Comparison of ENCODE assay signal across 15 cellular contexts in genomic region chr1:162136760-162137537, GRCh38.
DNase-seq lines count a peak whose midpoint lies in the region; ATAC-seq and TF ChIP-seq lines count a peak whose summit lies in the region.
"Had no signal": no experiment of that assay in that cellular context is flagged by ENCODE, and none has a peak within 500 bp of the region (broad histone marks: within the 10 kb centered on the region; RNA-seq: fewer than 3 reads in every experiment).

No MANE protein-coding gene starts in this region.

- no peaks in the 10 kb centered on the region for H3K36me3 ChIP-seq in GM23248 (ENCODE audit: low read depth)
- H3K36me3 ChIP-seq: cardiac muscle cell, tibial nerve had no signal

- H3K4me3 ChIP-seq in GM23248 = 0 out of 2 replicates have a peak overlapping the region, but pooled peaks have one; percentile 9
- H3K4me3 ChIP-seq in foreskin fibroblast (ENCODE audit: low read depth in 1 of 2, low read length in 2 of 2) = no peak overlapping the region
- H3K4me3 ChIP-seq: cardiac muscle cell, tibial nerve had no signal

- 24 to 30% methylated on average over 8 of the region's 8 CpGs for WGBS in GM23248 (ENCODE audit: low coverage in 1 of 2, low lambda C conversion rate in 2 of 2, missing lambda C conversion rate in 2 of 2), 2 experiments

- peak overlapping the region; percentile 17 for H3K4me2 ChIP-seq in GM23248 (ENCODE audit: unreplicated experiment)

- in situ Hi-C loops in GM23248 (cut with MboI) = no loop called here

- no peaks in the 10 kb centered on the region for H4K20me1 ChIP-seq in GM23248 (ENCODE audit: insufficient read depth)

- TF ChIP-seq CTCF in foreskin fibroblast (IDR thresholded peaks at IDR 0.05; ENCODE audit: low read depth, low read length) = no peak

- no peaks in the 10 kb centered on the region for H3K9me2 ChIP-seq in GM23248 (ENCODE audit: insufficient read depth)

- no peaks in the 10 kb centered on the region for H3K27me3 ChIP-seq in GM23248 (replicated peaks; ENCODE audit: insufficient read depth)
- H3K27me3 ChIP-seq: cardiac muscle cell, tibial nerve had no signal

- H3K9ac ChIP-seq in GM23248 = no peak overlapping the region

- H3K79me2 ChIP-seq in GM23248 (ENCODE audit: insufficient read depth) = no peaks in the 10 kb centered on the region

- no peaks in the 10 kb centered on the region for H3K9me3 ChIP-seq in GM23248 (ENCODE audit: low read depth)
- H3K9me3 ChIP-seq: tibial nerve had no signal

- DNase-seq in GM23248 (peak; percentile 88), SW 1271 (lab: John Stamatoyannopoulos, UW) (peak; percentile 26 to 79), foreskin fibroblast (peak; percentile 81 to 91), retina (peak; percentile 57), NCI-H345 (lab: John Stamatoyannopoulos, UW) (no peak)
- no peak for DNase-seq in effector CD4-positive, alpha-beta T cell
- DNase-seq: activated CD4-positive, alpha-beta T cell treated with anti-CD3 and anti-CD28 coated beads, Interleukin-2, amount 50 U/mL, for 1 hour; left colon; NCI-H69; stimulated activated CD4-positive, alpha-beta T cell treated with anti-CD3 and anti-CD28 coated beads, Interleukin-2, amount 100 ng/mL, for 24 hours had no signal

- H3K4me1 ChIP-seq in GM23248 (ENCODE audit: insufficient read depth) = peaks cover 34% of the 10 kb centered on the region

- no peak for ATAC-seq in HG03432 (IDR thresholded peaks at IDR 0.05; ENCODE audit: unreplicated experiment)
- ATAC-seq in HG03442 (IDR thresholded peaks at IDR 0.05; ENCODE audit: unreplicated experiment) = no peak
- ATAC-seq: left colon had no signal

- peak overlapping the region; percentile 14; the same call in 1 of the 2 replicates for H3K27ac ChIP-seq in GM23248
- H3K27ac ChIP-seq: cardiac muscle cell, HL-60, tibial nerve had no signal

- peaks cover 10% of the 10 kb centered on the region for H3F3A ChIP-seq in GM23248 (ENCODE audit: insufficient read depth)

- H2AFZ ChIP-seq in GM23248 = peak overlapping the region; percentile 44

Comparison
In these comparisons a context has a peak if more than half of its experiments do, and no peak if none do; other contexts are left out.
1. DNase-seq: peak in GM23248 (single experiment), SW 1271 (2 of 2), foreskin fibroblast (2 of 2) and retina (single experiment); none in NCI-H345 (single experiment) and effector CD4-positive, alpha-beta T cell (single experiment).